ENCODE assay signal across 8 cellular contexts in the genomic region with DNA sequence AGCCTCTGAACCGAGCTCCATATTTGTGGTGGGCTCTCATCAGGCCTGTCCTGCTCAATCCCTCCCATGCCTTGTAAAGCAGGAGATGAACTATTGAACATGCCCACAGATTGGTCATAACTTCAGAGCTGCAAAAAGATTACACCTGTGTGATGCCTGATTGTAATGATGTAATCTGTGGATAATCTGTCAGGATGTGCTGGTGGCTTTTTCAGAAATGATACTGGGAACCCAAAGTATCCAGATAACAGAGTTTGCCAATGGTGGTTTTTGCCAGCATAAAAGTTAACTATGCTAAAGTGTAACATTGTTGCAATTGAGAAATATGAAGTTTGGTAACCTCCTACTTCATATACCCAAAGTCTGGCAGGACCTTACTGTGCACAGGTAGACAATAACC.
"Had no signal": no experiment of that assay in that cellular context is flagged by ENCODE, and none has a peak within 500 bp of the region (broad histone marks: within the 10 kb centered on the region; RNA-seq: fewer than 3 reads in every experiment).

No MANE protein-coding gene starts in this region.

- ATAC-seq: GM23338, K562 had no signal

- FAIRE-seq: H1, H54, K562 had no signal

- DNase-seq: H9, HCEC 1CT, IMR-90, KG1 had no signal

- H3K4me3 ChIP-seq: GM23338, K562 had no signal
